Comparison of ENCODE assay signal across 28 cellular contexts in genomic region chr1:158161458-158161857, GRCh38. TPM values are rescaled to one million over a fixed set of nuclear protein-coding genes. Genes with fewer than 3 reads are reported as not detected.
"Had no signal": no experiment of that assay in that cellular context is flagged by ENCODE, and none has a peak within 500 bp of the region (broad histone marks: within the 10 kb centered on the region; RNA-seq: fewer than 3 reads in every experiment).

No MANE protein-coding gene starts in this region.

- H3K4me3 ChIP-seq: MG63, PC-9, SJCRH30, SK-N-MC had no signal

- DNase-seq: Karpas-422, KBM-7, MG63, NCI-H1048, NCI-H1092 treated with DMSO at 0.1 percent for 48 hours, NCI-H1105 treated with DMSO at 0.1 percent for 48 hours, NCI-H1417, NCI-H1436, NCI-H146, NCI-H1694, NCI-H187, NCI-H1930, NCI-H2029 treated with DMSO at 0.1 percent for 48 hours, NCI-H2081 treated with DMSO at 0.1 percent for 48 hours, NCI-H2107, NCI-H2171, NCI-H345, NCI-H446, NCI-H510A treated with DMSO at 0.1 percent for 48 hours, NCI-H524 treated with DMSO at 0.1 percent for 48 hours, NCI-H526 treated with DMSO at 0.1 percent for 48 hours, NCI-H774, PC-9, SHP77, SIG-M5, SJCRH30 had no signal

RNA-seq across cellular contexts. Expression of gene CD1D, which starts 19.2 kb away (rescaled TPM):
- total RNA-seq: PC-9, SJCRH30, SK-MEL-5 had no signal
